In the genomic region with DNA sequence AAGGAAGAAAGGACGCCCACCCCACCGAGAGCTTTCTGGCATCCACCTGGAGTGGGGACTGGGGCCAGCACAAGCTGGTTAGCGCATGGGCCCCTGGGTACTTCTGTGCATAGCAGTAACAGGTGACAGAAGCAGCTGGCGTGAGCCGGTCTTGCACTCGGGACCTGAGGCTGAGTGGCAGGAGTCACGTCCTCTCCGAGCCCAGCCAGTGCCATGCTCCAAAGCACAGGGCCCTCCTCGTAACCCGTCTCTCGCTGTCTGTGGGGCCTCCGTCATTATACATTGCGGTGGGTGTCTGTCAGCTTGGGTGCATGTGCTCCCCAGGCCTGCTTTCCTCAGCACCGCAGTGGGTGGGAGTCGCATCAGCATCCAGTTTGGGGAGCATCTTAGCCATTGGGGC, we compare ENCODE assay signal across 35 cellular contexts.
"Had no signal": no experiment of that assay in that cellular context is flagged by ENCODE, and none has a peak within 500 bp of the region (broad histone marks: within the 10 kb centered on the region; RNA-seq: fewer than 3 reads in every experiment).

No MANE protein-coding gene starts in this region.

- H3K36me3 ChIP-seq: ascending aorta, cardiac muscle cell, Peyer's patch had no signal

- H3K4me3 ChIP-seq: ascending aorta, cardiac muscle cell, Peyer's patch had no signal

- H3K27me3 ChIP-seq: ascending aorta, cardiac muscle cell, Peyer's patch had no signal

- H3K9me3 ChIP-seq: ascending aorta, Peyer's patch had no signal

- ATAC-seq: activated CD8-positive, alpha-beta T cell treated with anti-CD3 and anti-CD28 coated beads, Interleukin-2, amount 10 ng/mL, durations not matched to agents 7 days and 5 days; PC-3; Right ventricle myocardium inferior; SK-N-SH treated with all-trans-retinoic acid at 6 μM for 48 hours had no signal

- H3K27ac ChIP-seq: ascending aorta, cardiac muscle cell, Peyer's patch, VCaP had no signal

- DNase-seq: activated CD4-positive, alpha-beta T cell treated with anti-CD3 and anti-CD28 coated beads, Interleukin-2, amount 10 ng/mL, durations not matched to agents 24 days and 14 days; activated CD4-positive, alpha-beta T cell treated with anti-CD3 and anti-CD28 coated beads, Interleukin-2, amount 50 U/mL, for 48 hours; activated CD4-positive, CD25-positive, alpha-beta regulatory T cell; activated CD8-positive, alpha-beta T cell treated with anti-CD3 and anti-CD28 coated beads, Interleukin-2, amount 10 ng/mL, durations not matched to agents 7 days and 5 days; activated gamma-delta T cell; activated naive CD4-positive, alpha-beta T cell treated with Interleukin-2 at 50 U/mL for 16 hours; activated naive CD8-positive, alpha-beta T cell treated with anti-CD3 and anti-CD28 coated beads, Interleukin-2, amount 10 ng/mL, durations not matched to agents 7 days and 5 days; activated T-cell treated with anti-CD3 and anti-CD28 coated beads, Interleukin-2, amount 50 U/mL, for 24 hours; amygdala; Karpas-422; KBM-7; NCI-H1048; NCI-H1105 treated with DMSO at 0.1 percent for 48 hours; NCI-H1436; NCI-H1694; NCI-H1930; NCI-H2081 treated with DMSO at 0.1 percent for 48 hours; NCI-H226; NCI-H446 treated with DMSO at 0.1 percent for 48 hours; NCI-H526; NCI-H748 treated with DMSO at 0.1 percent for 48 hours; NK-92 treated with Interleukin-12 subunit alpha and Interleukin-12 subunit beta, amount 100 ng/mL, for 24 hours; PC-3; Peyer's patch; RPMI8226; SIG-M5; SW 1271; T-helper 1 cell; T-helper 2 cell; T-helper 9 cell had no signal
